37 cellular contexts compared by ENCODE assay signal in genomic region chr18:47415888-47416287, GRCh38.
"Had no signal": no experiment of that assay in that cellular context is flagged by ENCODE, and none has a peak within 500 bp of the region (broad histone marks: within the 10 kb centered on the region; RNA-seq: fewer than 3 reads in every experiment).

No MANE protein-coding gene starts in this region.

- DNase-seq: activated effector memory CD4-positive, alpha-beta T cell treated with anti-CD3 and anti-CD28 coated beads, Interleukin-2, amount 50 U/mL, for 16 hours; activated effector memory CD4-positive, alpha-beta T cell treated with Interleukin-2 at 50 U/mL for 16 hours; activated gamma-delta T cell; activated gamma-delta T cell treated with Interleukin-2 at 50 U/mL for 16 hours; activated naive CD4-positive, alpha-beta T cell; activated naive CD4-positive, alpha-beta T cell treated with anti-CD3 and anti-CD28 coated beads for 36 hours; activated naive CD4-positive, alpha-beta T cell treated with anti-CD3 and anti-CD28 coated beads, Interleukin-2, amount 10 ng/mL, durations not matched to agents 7 days and 5 days; activated naive CD4-positive, alpha-beta T cell treated with anti-CD3 and anti-CD28 coated beads, Interleukin-2, amount 50 U/mL, for 16 hours; activated naive CD4-positive, alpha-beta T cell treated with Interleukin-2 at 50 U/mL for 16 hours; activated naive CD8-positive, alpha-beta T cell treated with anti-CD3 and anti-CD28 coated beads for 36 hours; activated naive CD8-positive, alpha-beta T cell treated with anti-CD3 and anti-CD28 coated beads, Interleukin-2, amount 10 ng/mL, durations not matched to agents 7 days and 5 days; activated naive CD8-positive, alpha-beta T cell treated with anti-CD3 and anti-CD28 coated beads, Interleukin-2, amount 50 U/mL, for 24 hours; activated T-cell treated with anti-CD3 and anti-CD28 coated beads, Interleukin-2, amount 50 U/mL, for 1 hour; activated T-cell treated with anti-CD3 and anti-CD28 coated beads, Interleukin-2, amount 50 U/mL, for 24 hours; activated T-cell treated with anti-CD3 and anti-CD28 coated beads, Interleukin-2, amount 50 U/mL, for 4 hours; activated T-cell treated with anti-CD3 and anti-CD28 coated beads, Interleukin-2, amount 50 U/mL, for 48 hours; activated T-cell treated with anti-CD3 and anti-CD28 coated beads, Interleukin-2, amount 50 U/mL, for 72 hours; adrenal gland; amniotic stem cell; amygdala; anterior cingulate cortex; aorta; body of pancreas; brain microvascular endothelial cell; central memory CD4-positive, alpha-beta T cell; cerebellar nuclear complex had no signal

- H3K4me3 ChIP-seq: adrenal gland, ascending aorta, body of pancreas, breast epithelium, cardiac muscle cell had no signal

- H3K27ac ChIP-seq: adrenal gland, ascending aorta, body of pancreas, brain microvascular endothelial cell, breast epithelium, cardiac muscle cell had no signal

- H3K4me1 Mint-ChIP-seq: activated naive CD4-positive, alpha-beta T cell treated with anti-CD3 and anti-CD28 coated beads, Interleukin-2, amount 10 ng/mL, durations not matched to agents 7 days and 5 days; activated naive CD4-positive, alpha-beta T cell treated with anti-CD3 and anti-CD28 coated beads, Interleukin-2, amount 50 U/mL, for 24 hours; activated naive CD8-positive, alpha-beta T cell treated with anti-CD3 and anti-CD28 coated beads for 36 hours; activated naive CD8-positive, alpha-beta T cell treated with anti-CD3 and anti-CD28 coated beads, Interleukin-2, amount 10 ng/mL, durations not matched to agents 7 days and 5 days; activated naive CD8-positive, alpha-beta T cell treated with anti-CD3 and anti-CD28 coated beads, Interleukin-2, amount 50 U/mL, for 24 hours; activated T-helper 17 cell treated with anti-CD3 and anti-CD28 coated beads, Interleukin-2, amount 50 U/mL, for 72 hours; brain; central memory CD8-positive, alpha-beta T cell had no signal

- H3K36me3 Mint-ChIP-seq: activated naive CD4-positive, alpha-beta T cell treated with anti-CD3 and anti-CD28 coated beads, Interleukin-2, amount 10 ng/mL, durations not matched to agents 7 days and 5 days; activated naive CD4-positive, alpha-beta T cell treated with anti-CD3 and anti-CD28 coated beads, Interleukin-2, amount 50 U/mL, for 24 hours; activated naive CD4-positive, alpha-beta T cell treated with anti-CD3 and anti-CD28 coated beads, Interleukin-2, amount 50 U/mL, for 72 hours; activated naive CD8-positive, alpha-beta T cell; activated naive CD8-positive, alpha-beta T cell treated with anti-CD3 and anti-CD28 coated beads for 36 hours; activated naive CD8-positive, alpha-beta T cell treated with anti-CD3 and anti-CD28 coated beads, Interleukin-2, amount 10 ng/mL, durations not matched to agents 7 days and 5 days; brain had no signal

- H3K9me3 Mint-ChIP-seq: activated naive CD4-positive, alpha-beta T cell treated with anti-CD3 and anti-CD28 coated beads for 36 hours; activated naive CD4-positive, alpha-beta T cell treated with anti-CD3 and anti-CD28 coated beads, Interleukin-2, amount 10 ng/mL, durations not matched to agents 7 days and 5 days; activated naive CD4-positive, alpha-beta T cell treated with anti-CD3 and anti-CD28 coated beads, Interleukin-2, amount 50 U/mL, for 24 hours; activated naive CD4-positive, alpha-beta T cell treated with anti-CD3 and anti-CD28 coated beads, Interleukin-2, amount 50 U/mL, for 72 hours; activated naive CD8-positive, alpha-beta T cell treated with anti-CD3 and anti-CD28 coated beads for 36 hours; activated naive CD8-positive, alpha-beta T cell treated with anti-CD3 and anti-CD28 coated beads, Interleukin-2, amount 10 ng/mL, durations not matched to agents 7 days and 5 days; activated naive CD8-positive, alpha-beta T cell treated with anti-CD3 and anti-CD28 coated beads, Interleukin-2, amount 50 U/mL, for 24 hours; activated T-cell treated with anti-CD3 and anti-CD28 coated beads, Interleukin-2, amount 50 U/mL, for 24 hours; activated T-cell treated with anti-CD3 and anti-CD28 coated beads, Interleukin-2, amount 50 U/mL, for 4 hours; activated T-cell treated with anti-CD3 and anti-CD28 coated beads, Interleukin-2, amount 50 U/mL, for 72 hours; activated T-helper 1 cell treated with anti-CD3 and anti-CD28 coated beads, Interleukin-12 subunit alpha, Interleukin-12 subunit beta, Interleukin-2, Interleukin-4 antibody, amounts not matched to agents 30 ng/mL and 10 ng/mL and 1 ng/mL, durations not matched to agents 14 hours and 24 hours and 36 hours; activated T-helper 17 cell treated with anti-CD3 and anti-CD28 coated beads, Interleukin-2, amount 50 U/mL, for 72 hours; activated T-helper 2 cell treated with anti-CD3 and anti-CD28 coated beads, Interferon-gamma antibody, Interleukin-2, Interleukin-4, amounts not matched to agents 10 μg/mL and 5 μg/mL and 100 μg/mL, durations not matched to agents 14 hours and 24 hours and 36 hours; brain; central memory CD8-positive, alpha-beta T cell had no signal

- H3K27ac Mint-ChIP-seq: activated naive CD4-positive, alpha-beta T cell treated with anti-CD3 and anti-CD28 coated beads for 36 hours; activated naive CD4-positive, alpha-beta T cell treated with anti-CD3 and anti-CD28 coated beads, Interleukin-2, amount 10 ng/mL, durations not matched to agents 7 days and 5 days; activated naive CD4-positive, alpha-beta T cell treated with anti-CD3 and anti-CD28 coated beads, Interleukin-2, amount 50 U/mL, for 24 hours; activated naive CD4-positive, alpha-beta T cell treated with anti-CD3 and anti-CD28 coated beads, Interleukin-2, amount 50 U/mL, for 72 hours; activated naive CD8-positive, alpha-beta T cell; activated naive CD8-positive, alpha-beta T cell treated with anti-CD3 and anti-CD28 coated beads for 36 hours; activated naive CD8-positive, alpha-beta T cell treated with anti-CD3 and anti-CD28 coated beads, Interleukin-2, amount 10 ng/mL, durations not matched to agents 7 days and 5 days; activated naive CD8-positive, alpha-beta T cell treated with anti-CD3 and anti-CD28 coated beads, Interleukin-2, amount 50 U/mL, for 24 hours; activated T-cell treated with anti-CD3 and anti-CD28 coated beads, Interleukin-2, amount 50 U/mL, for 24 hours; activated T-cell treated with anti-CD3 and anti-CD28 coated beads, Interleukin-2, amount 50 U/mL, for 72 hours; activated T-helper 1 cell treated with anti-CD3 and anti-CD28 coated beads, Interleukin-12 subunit alpha, Interleukin-12 subunit beta, Interleukin-2, Interleukin-4 antibody, amounts not matched to agents 30 ng/mL and 10 ng/mL and 1 ng/mL, durations not matched to agents 14 hours and 24 hours and 36 hours; activated T-helper 17 cell treated with anti-CD3 and anti-CD28 coated beads, Interleukin-2, amount 50 U/mL, for 72 hours; activated T-helper 2 cell treated with anti-CD3 and anti-CD28 coated beads, Interferon-gamma antibody, Interleukin-2, Interleukin-4, amounts not matched to agents 10 μg/mL and 5 μg/mL and 100 μg/mL, durations not matched to agents 14 hours and 24 hours and 36 hours; brain had no signal

- H3K36me3 ChIP-seq: adrenal gland, ascending aorta, brain microvascular endothelial cell, breast epithelium, cardiac muscle cell had no signal

- ATAC-seq: activated naive CD8-positive, alpha-beta T cell treated with anti-CD3 and anti-CD28 coated beads, Interleukin-2, amount 50 U/mL, for 24 hours; activated T-cell treated with anti-CD3 and anti-CD28 coated beads, Interleukin-2, amount 50 U/mL, for 4 hours; activated T-cell treated with anti-CD3 and anti-CD28 coated beads, Interleukin-2, amount 50 U/mL, for 72 hours; activated T-helper 17 cell treated with anti-CD3 and anti-CD28 coated beads, Interleukin-2, amount 50 U/mL, for 72 hours; body of pancreas had no signal

- H3K27me3 ChIP-seq: ascending aorta, body of pancreas, brain microvascular endothelial cell had no signal

- H3K4me3 Mint-ChIP-seq: activated naive CD4-positive, alpha-beta T cell treated with anti-CD3 and anti-CD28 coated beads for 36 hours; activated naive CD4-positive, alpha-beta T cell treated with anti-CD3 and anti-CD28 coated beads, Interleukin-2, amount 10 ng/mL, durations not matched to agents 7 days and 5 days; activated naive CD4-positive, alpha-beta T cell treated with anti-CD3 and anti-CD28 coated beads, Interleukin-2, amount 50 U/mL, for 24 hours; activated naive CD8-positive, alpha-beta T cell; activated naive CD8-positive, alpha-beta T cell treated with anti-CD3 and anti-CD28 coated beads for 36 hours; activated naive CD8-positive, alpha-beta T cell treated with anti-CD3 and anti-CD28 coated beads, Interleukin-2, amount 10 ng/mL, durations not matched to agents 7 days and 5 days; activated naive CD8-positive, alpha-beta T cell treated with anti-CD3 and anti-CD28 coated beads, Interleukin-2, amount 50 U/mL, for 24 hours; activated T-cell treated with anti-CD3 and anti-CD28 coated beads, Interleukin-2, amount 50 U/mL, for 24 hours; activated T-cell treated with anti-CD3 and anti-CD28 coated beads, Interleukin-2, amount 50 U/mL, for 4 hours; activated T-cell treated with anti-CD3 and anti-CD28 coated beads, Interleukin-2, amount 50 U/mL, for 72 hours; activated T-helper 1 cell treated with anti-CD3 and anti-CD28 coated beads, Interleukin-12 subunit alpha, Interleukin-12 subunit beta, Interleukin-2, Interleukin-4 antibody, amounts not matched to agents 30 ng/mL and 10 ng/mL and 1 ng/mL, durations not matched to agents 14 hours and 24 hours and 36 hours; activated T-helper 17 cell treated with anti-CD3 and anti-CD28 coated beads, Interleukin-2, amount 50 U/mL, for 72 hours; brain; central memory CD8-positive, alpha-beta T cell had no signal

- H3K4me1 ChIP-seq: adrenal gland, ascending aorta, body of pancreas, breast epithelium had no signal

- H3K9me3 ChIP-seq: adrenal gland, ascending aorta, body of pancreas, breast epithelium had no signal
